ENCODE assay signal across 9 cellular contexts in the genomic region with DNA sequence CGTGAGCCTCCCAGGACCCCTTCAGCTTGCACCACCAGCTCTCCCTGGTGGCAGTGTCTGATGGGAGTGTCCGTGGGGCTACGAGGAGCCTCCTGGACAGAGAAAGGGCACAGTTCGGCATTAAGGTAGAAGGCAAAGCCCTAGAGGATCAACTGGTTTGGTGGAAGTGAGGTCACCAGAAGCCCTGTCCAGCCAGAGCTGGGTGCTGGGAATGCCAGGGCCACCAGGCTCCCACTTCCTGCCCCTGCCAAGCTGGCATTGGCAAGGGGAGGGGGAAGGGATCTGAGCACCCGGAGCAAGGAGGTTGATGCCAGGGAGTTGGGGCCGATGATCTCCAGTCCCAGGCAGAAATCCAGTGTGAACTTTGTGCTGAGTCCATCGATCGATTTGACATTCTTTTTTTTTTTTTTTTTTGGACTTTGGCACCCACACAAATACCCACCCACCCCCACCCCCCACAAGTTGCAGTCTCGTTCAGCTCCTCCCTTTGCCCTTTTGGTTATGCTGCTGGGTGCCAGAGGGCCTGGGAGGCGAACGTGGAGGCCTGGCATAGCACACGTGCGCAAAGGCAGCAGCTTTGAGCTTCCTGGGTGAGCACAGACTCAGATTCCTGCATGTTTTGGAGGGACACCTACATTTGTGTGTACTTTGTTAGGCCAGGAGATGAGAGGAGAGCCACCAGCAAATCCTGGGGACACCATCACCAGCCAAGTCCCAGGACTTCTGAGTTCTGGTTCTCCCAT. TPM values are rescaled to one million over a fixed set of nuclear protein-coding genes. Genes with fewer than 3 reads are reported as not detected.
DNase-seq lines count a peak whose midpoint lies in the region; ATAC-seq, FAIRE-seq and TF ChIP-seq lines count a peak whose summit lies in the region.
"Had no signal": no experiment of that assay in that cellular context is flagged by ENCODE, and none has a peak within 500 bp of the region (broad histone marks: within the 10 kb centered on the region; RNA-seq: fewer than 3 reads in every experiment).

No MANE protein-coding gene starts in this region.

- H3K4me1 ChIP-seq in mononuclear cell (ENCODE audit: insufficient read depth, low read length), result peaks cover 84% of the 10 kb centered on the region

- DNase-seq in stimulated activated CD4-positive, alpha-beta T cell treated with anti-CD3 and anti-CD28 coated beads, Interleukin-15, amount 100 ng/mL, for 24 hours, result peak; percentile 48
- no peak for DNase-seq in stimulated activated CD4-positive, alpha-beta T cell treated with anti-CD3 and anti-CD28 coated beads, Interleukin-4, amount 100 ng/mL, for 1 hour
- no peak for DNase-seq in bronchial epithelial cell (ENCODE audit: low read depth)
- DNase-seq in NCI-H526 (lab: John Stamatoyannopoulos, UW), result no peak
- no peak for DNase-seq in KG1 (lab: John Stamatoyannopoulos, UW)

- no peaks in the 10 kb centered on the region for H3K9me3 ChIP-seq in mononuclear cell (ENCODE audit: low read depth, low read length)

- peaks cover 13% of the 10 kb centered on the region for H3K36me3 ChIP-seq in bronchial epithelial cell (ENCODE audit: control insufficient read depth, insufficient read depth, low read length)

- ATAC-seq in GM21515 (IDR thresholded peaks at IDR 0.05; ENCODE audit: unreplicated experiment) (no peak), HG02884 (IDR thresholded peaks at IDR 0.05; ENCODE audit: unreplicated experiment) (no peak)

- FAIRE-seq in bronchial epithelial cell (lab: Jason Lieb, UNC), result no peak

- H3K27me3 ChIP-seq in bronchial epithelial cell (ENCODE audit: control insufficient read depth, insufficient read depth, low read length) (no peaks in the 10 kb centered on the region), mononuclear cell (ENCODE audit: insufficient read depth, low read length) (no peaks in the 10 kb centered on the region)

- H3K4me3 ChIP-seq in bronchial epithelial cell (ENCODE audit: low read depth, low read length) (peak overlapping the region; percentile 100), mononuclear cell (ENCODE audit: low read length) (peak overlapping the region; percentile 98)

- TF ChIP-seq CTCF in bronchial epithelial cell (IDR thresholded peaks at IDR 0.05; ENCODE audit: insufficient read depth, low read length, severe bottlenecking), result no peak

RNA-seq across cellular contexts. Expression of a gene that starts 2.1 kb away (rescaled TPM):
- total RNA-seq in bronchial epithelial cell, result 35.3 and 55.8 TPM in 2 replicates
- 62.9 TPM for total RNA-seq in mononuclear cell

RNA-seq across cellular contexts. Expression of a gene that starts 13.4 kb away (rescaled TPM):
- under 0.01 and 0.38 TPM in 2 replicates for total RNA-seq in bronchial epithelial cell
- 21.8 TPM for total RNA-seq in mononuclear cell

RNA-seq across cellular contexts. Expression of a gene that starts 25.6 kb away (rescaled TPM):
- total RNA-seq in bronchial epithelial cell, result 35.8 and 64.5 TPM in 2 replicates
- total RNA-seq in mononuclear cell, result 14.9 TPM

RNA-seq across cellular contexts. Expression of a gene that starts 37.8 kb away (rescaled TPM):
- not detected in 2 replicates for total RNA-seq in bronchial epithelial cell
- 20.5 TPM for total RNA-seq in mononuclear cell
- total RNA-seq: activated CD8-positive, alpha-beta memory T cell treated with anti-CD3 and anti-CD28 coated beads for 36 hours had no signal

Comparison
In these comparisons a context has a peak if more than half of its experiments do, and no peak if none do; other contexts are left out.
1. RNA of a gene that starts 13.4 kb away (total RNA-seq): 21.8 TPM in mononuclear cell (single experiment); under 0.01 to 0.38 TPM in bronchial epithelial cell; every median in the first group is over 10 times any median in the second.